ENCODE assay signal across 8 cellular contexts in genomic region chr22:35838849-35839646, GRCh38.
A peak's percentile ranks its signal among the peaks of the same experiment; 100 is the strongest.
DNase-seq lines count a peak whose midpoint lies in the region; ATAC-seq, FAIRE-seq and TF ChIP-seq lines count a peak whose summit lies in the region.

No MANE protein-coding gene starts in this region.

- H3K4me3 ChIP-seq in A549 = peak overlapping the region; percentile 69
- peak overlapping the region; percentile 69 for H3K4me3 ChIP-seq in PC-9
- H3K4me3 ChIP-seq in endodermal cell (ENCODE audit: low read length) = peak overlapping the region; percentile 94
- peak overlapping the region; percentile 45 for H3K4me3 ChIP-seq in mucosa of stomach (ENCODE audit: low read length)

- H2AFZ ChIP-seq in H9 (ENCODE audit: low read length) = no peak overlapping the region
- H2AFZ ChIP-seq in PC-9 = no peak overlapping the region

- no peak overlapping the region for H2BK15ac ChIP-seq in H9 (ENCODE audit: low read depth, low read length)

- no TSS peak for BruUV-seq in PC-9 (replicated peaks; lab: Mats Ljungman, UMichigan)

- H3K9me3 Mint-ChIP-seq in H9 (no peaks in the 10 kb centered on the region), endodermal cell (no peaks in the 10 kb centered on the region)

- TF ChIP-seq CTCF in A549 (IDR thresholded peaks at IDR 0.05) (peak; percentile 40), H9 (conservative IDR thresholded peaks at IDR 0.05) (peak; percentile 52), PC-9 (conservative IDR thresholded peaks at IDR 0.05) (peak; percentile 55; the same call in 1 of the 2 replicates), endodermal cell (conservative IDR thresholded peaks at IDR 0.05) (peak; percentile 65)

- peaks cover 72 to 76% of the 10 kb centered on the region in 2 experiments for H3K4me1 Mint-ChIP-seq in H9
- H3K4me1 Mint-ChIP-seq in endodermal cell = peaks cover 64% of the 10 kb centered on the region

- no peak for TF ChIP-seq EP300 in A549 (IDR thresholded peaks at IDR 0.05)

- no peak overlapping the region for H3K14ac ChIP-seq in H9 (ENCODE audit: insufficient read depth, low read length)

- no peaks in the 10 kb centered on the region for H3K9me3 ChIP-seq in A549
- no peaks in the 10 kb centered on the region for H3K9me3 ChIP-seq in H9 (ENCODE audit: control insufficient read depth, low read depth, low read length)
- H3K9me3 ChIP-seq in PC-9 (ENCODE audit: insufficient read depth, low read depth) = no peaks in the 10 kb centered on the region
- H3K9me3 ChIP-seq in endodermal cell (ENCODE audit: control insufficient read depth, low read length) = no peaks in the 10 kb centered on the region
- no peaks in the 10 kb centered on the region for H3K9me3 ChIP-seq in mucosa of stomach (ENCODE audit: control insufficient read depth, low read length)

- no peaks in the 10 kb centered on the region for H4K20me1 ChIP-seq in H9 (ENCODE audit: control insufficient read depth, insufficient read depth, insufficient read length)
- no peaks in the 10 kb centered on the region; the same call in 1 of the 2 replicates for H4K20me1 ChIP-seq in PC-9 (ENCODE audit: insufficient read depth)

- peaks cover 12% of the 10 kb centered on the region for H3K23me2 ChIP-seq in H9 (ENCODE audit: insufficient read length, low read depth, low read length, poor library complexity, severe bottlenecking)

- H3K79me1 ChIP-seq in H9 (ENCODE audit: insufficient read depth, low read depth, low read length, poor library complexity, severe bottlenecking) = no peaks in the 10 kb centered on the region

- no peaks in the 10 kb centered on the region for H3K9me2 ChIP-seq in PC-9 (ENCODE audit: insufficient read depth)

- CTCF ChIA-PET in A549 (lab: Yijun Ruan, JAX) = interaction anchor here (0.7 to 2.5 kb wide), 5 partner anchors 12 to 488 kb away, joined by 3 to 20 read pairs (median 4); no protein-coding TSS in a partner anchor
- CTCF ChIA-PET in PC-9 (lab: Charles Lee) = no interaction called here

- H4K8ac ChIP-seq in H9 (replicated peaks; ENCODE audit: insufficient read length, low read depth, low read length) = no peak overlapping the region

- H3K27ac Mint-ChIP-seq in H9 (peak overlapping the region; percentile 79 to 95 (median 89)), endodermal cell (peak overlapping the region; percentile 86)

- H3K4me3 Mint-ChIP-seq in H9 (peak overlapping the region; percentile 76 to 91), endodermal cell (peak overlapping the region; percentile 74)

- no peak overlapping the region for H3K4ac ChIP-seq in H9 (ENCODE audit: low read depth, low read length)

- H3K79me2 ChIP-seq in H9 (ENCODE audit: insufficient read depth, low read length) = peaks cover 4% of the 10 kb centered on the region; the same call in 1 of the 2 replicates
- H3K79me2 ChIP-seq in PC-9 (ENCODE audit: low read depth) = peaks cover 83% of the 10 kb centered on the region

- H3K36me3 Mint-ChIP-seq in H9 (ENCODE audit: insufficient read depth in 1 of 3, low read depth in 3 of 3) (no peaks in the 10 kb centered on the region), endodermal cell (ENCODE audit: low read depth) (no peaks in the 10 kb centered on the region)

- H3K27ac ChIP-seq in A549 (peak overlapping the region; percentile 79 to 90), H9 (ENCODE audit: insufficient read length, low read depth, low read length) (peak overlapping the region; percentile 49), PC-9 (peak overlapping the region; percentile 85), endodermal cell (ENCODE audit: low read depth, low read length) (peak overlapping the region; percentile 90)

- H3K36me3 ChIP-seq in PC-9 (ENCODE audit: low read depth) (no peaks in the 10 kb centered on the region), endodermal cell (ENCODE audit: control insufficient read depth, insufficient read depth, low read length) (no peaks in the 10 kb centered on the region), mucosa of stomach (ENCODE audit: control insufficient read depth, insufficient read depth, low read length) (no peaks in the 10 kb centered on the region)

- H2BK12ac ChIP-seq in H9 (ENCODE audit: insufficient read length, low read depth, low read length) = no peak overlapping the region

- H3K4me2 ChIP-seq in A549 (peak overlapping the region; percentile 87), H9 (ENCODE audit: insufficient read depth, insufficient read length, low read length) (peak overlapping the region; percentile 99), PC-9 (peak overlapping the region; percentile 83)

- DNase-seq in A549 (ENCODE audit: low read depth in 1 of 2, low spot score in 1 of 2) = peak in 1 of 2 experiments; percentile 54
- DNase-seq in H9 = no peak
- DNase-seq in PC-9 = peak; percentile 30 to 64
- peak; percentile 71 for DNase-seq in endodermal cell

- ATAC-seq in A549 (peak in 1 of 2 experiments; percentile 24; a peak in 3 of 6 replicates), GM18907 (IDR thresholded peaks at IDR 0.05; ENCODE audit: unreplicated experiment) (no peak), GM18870 (IDR thresholded peaks at IDR 0.05; ENCODE audit: unreplicated experiment) (no peak), GM18520 (IDR thresholded peaks at IDR 0.05; ENCODE audit: unreplicated experiment) (no peak)

- peak; percentile 53 to 55 for TF ChIP-seq RAD21 in A549 (conservative IDR thresholded peaks at IDR 0.05 in 1 of 2, IDR thresholded peaks at IDR 0.05 in 1 of 2)

- WGBS in A549 (ENCODE audit: missing lambda C conversion rate) = 10% methylated on average over 5 of the region's 5 CpGs
- WGBS in H9 (ENCODE audit: extremely low coverage, insufficient read length, low lambda C conversion rate) = no CpG with 5 or more reads among the region's 5 CpGs
- 33 to 57% methylated on average over 1 to 4 of the region's 5 CpGs for WGBS in endodermal cell (ENCODE audit: insufficient coverage in 1 of 2, insufficient read length in 1 of 2), 2 experiments

- H2BK5ac ChIP-seq in H9 (ENCODE audit: insufficient read length, low read length) = no peak overlapping the region

- no peaks in the 10 kb centered on the region for H3K27me3 Mint-ChIP-seq in H9 (ENCODE audit: low read depth)
- H3K27me3 Mint-ChIP-seq in endodermal cell (ENCODE audit: insufficient read depth) = no peaks in the 10 kb centered on the region

- no peak overlapping the region for H2AK5ac ChIP-seq in H9 (ENCODE audit: insufficient read length, low read length)

- H3T11ph ChIP-seq in H9 (ENCODE audit: low read length) = no peak overlapping the region

- no peak for TF ChIP-seq POLR2A in A549 (IDR thresholded peaks at IDR 0.05; ENCODE audit: low read length)

- no peak for FAIRE-seq in A549 (lab: Jason Lieb, UNC)

- H3K4me1 ChIP-seq in A549 (peaks cover 57% of the 10 kb centered on the region), H9 (ENCODE audit: insufficient read depth, low read length) (peaks cover 7% of the 10 kb centered on the region; the same call in 1 of the 2 replicates), PC-9 (replicated peaks; ENCODE audit: insufficient read depth) (peaks cover 73% of the 10 kb centered on the region), endodermal cell (ENCODE audit: control insufficient read depth, insufficient read depth, low read length) (peaks cover 6% of the 10 kb centered on the region), mucosa of stomach (ENCODE audit: control insufficient read depth, insufficient read depth, low read length) (peaks cover 21% of the 10 kb centered on the region)

- no peak overlapping the region for H3K23ac ChIP-seq in H9 (ENCODE audit: insufficient read length, low read depth, low read length)

- H2BK120ac ChIP-seq in H9 (ENCODE audit: low read depth, low read length, poor library complexity, severe bottlenecking) = no peak overlapping the region

- H3F3A ChIP-seq in PC-9 (ENCODE audit: insufficient read depth, low read depth) = peaks cover 68% of the 10 kb centered on the region

- no peak overlapping the region for H4K5ac ChIP-seq in H9 (ENCODE audit: insufficient read length, low read depth, low read length)

- intact Hi-C loops in PC-9 (cut with micrococcal nuclease; ENCODE audit: unreplicated experiment) = loop anchor here (5.0 kb wide), 2 partner anchors 228 to 283 kb away; no protein-coding TSS in a partner anchor

- H2BK20ac ChIP-seq in H9 (ENCODE audit: low read depth, low read length, poor library complexity, severe bottlenecking) = no peak overlapping the region

- peak overlapping the region; percentile 30 for H3K9ac ChIP-seq in H9 (ENCODE audit: extremely low read depth, insufficient read length, low read length)
- H3K9ac ChIP-seq in endodermal cell (ENCODE audit: extremely low read depth, low read length, poor library complexity, severe bottlenecking) = peak overlapping the region; percentile 73
- peak overlapping the region; percentile 64 for H3K9ac ChIP-seq in mucosa of stomach (ENCODE audit: low read length)

- POLR2A ChIA-PET in A549 (lab: Yijun Ruan, JAX) (interaction anchor here (1.1 kb wide), 1 partner anchor 191 kb away, joined by 3 read pairs; the partner anchor contains the start of gene APOL6), PC-9 (lab: Charles Lee; ENCODE audit: unreplicated experiment) (interaction anchor here (0.9 kb wide), 1 partner anchor 211 kb away, joined by 8 read pairs; no protein-coding TSS in a partner anchor)

- no peak overlapping the region for H3K18ac ChIP-seq in H9 (ENCODE audit: insufficient read length, low read depth, low read length)

- H4K91ac ChIP-seq in H9 (ENCODE audit: insufficient read length, low read depth, low read length) = no peak overlapping the region

- no peaks in the 10 kb centered on the region for H3K27me3 ChIP-seq in H9 (ENCODE audit: insufficient read depth, low read length)
- no peaks in the 10 kb centered on the region for H3K27me3 ChIP-seq in PC-9 (ENCODE audit: insufficient read depth, low read depth)
- H3K27me3 ChIP-seq in endodermal cell (ENCODE audit: control insufficient read depth, insufficient read depth, low read length, poor library complexity, severe bottlenecking) = no peaks in the 10 kb centered on the region
- H3K27me3 ChIP-seq in mucosa of stomach (ENCODE audit: control insufficient read depth, insufficient read depth, low read length) = no peaks in the 10 kb centered on the region

- H3K56ac ChIP-seq in H9 (ENCODE audit: insufficient read length, low read depth, low read length) = no peak overlapping the region

TF ChIP-seq in A549, 52 proteins besides CTCF, POLR2A, EP300 and RAD21:
- no peak for TF ChIP-seq NPAS2 (CRISPR knock-in tag; IDR thresholded peaks at IDR 0.05; ENCODE audit: borderline replicate concordance)
- TF ChIP-seq SMC3 (IDR thresholded peaks at IDR 0.05) = peak; percentile 45; the same call in 2 of the 3 replicates
